22 cellular contexts compared by ENCODE assay signal in genomic region chr1:185911978-185912377, GRCh38.
DNase-seq lines count a peak whose midpoint lies in the region; ATAC-seq and TF ChIP-seq lines count a peak whose summit lies in the region.
"Had no signal": no experiment of that assay in that cellular context is flagged by ENCODE, and none has a peak within 500 bp of the region (broad histone marks: within the 10 kb centered on the region; RNA-seq: fewer than 3 reads in every experiment).

No MANE protein-coding gene starts in this region.

- peak overlapping the region; percentile 26; the same call in 1 of the 2 replicates for H3K4me2 ChIP-seq in GM23338
- H3K4me2 ChIP-seq: BLaER1 treated with 17β-estradiol and CSF1 and Interleukin-3, amounts not matched to agents 10 nM and 100 nM had no signal

- no peaks in the 10 kb centered on the region for H3K79me2 ChIP-seq in GM23338 (replicated peaks; ENCODE audit: insufficient read depth)

- H3K4me3 ChIP-seq in GM23338 (peak overlapping the region; percentile 11; the same call in 1 of the 2 replicates), HUES64 (ENCODE audit: low read length) (0 out of 2 replicates have a peak overlapping the region, but pooled peaks have one; percentile 17), endodermal cell (ENCODE audit: low read length) (peak overlapping the region; percentile 10)
- no peak overlapping the region for H3K4me3 ChIP-seq in CD8-positive, alpha-beta memory T cell (ENCODE audit: low read length)
- H3K4me3 ChIP-seq: BLaER1 treated with 17β-estradiol and CSF1 and Interleukin-3, amounts not matched to agents 10 nM and 100 nM; GM12878; HAP-1 had no signal

- H3K27me3 ChIP-seq in GM23338 (ENCODE audit: insufficient read depth): no peaks in the 10 kb centered on the region
- no peaks in the 10 kb centered on the region for H3K27me3 ChIP-seq in HUES64 (ENCODE audit: insufficient read depth, low read length)
- no peaks in the 10 kb centered on the region for H3K27me3 ChIP-seq in endodermal cell (ENCODE audit: control insufficient read depth, insufficient read depth, low read length, poor library complexity, severe bottlenecking)
- H3K27me3 ChIP-seq in CD8-positive, alpha-beta memory T cell (ENCODE audit: insufficient read depth, low read length, poor library complexity, severe bottlenecking): no peaks in the 10 kb centered on the region
- H3K27me3 ChIP-seq: BLaER1 treated with 17β-estradiol and CSF1 and Interleukin-3, amounts not matched to agents 10 nM and 100 nM had no signal

- H3K27me3 Mint-ChIP-seq in GM23338 (ENCODE audit: insufficient read depth, low read depth, poor library complexity) (peaks cover 2% of the 10 kb centered on the region), endodermal cell (ENCODE audit: insufficient read depth) (no peaks in the 10 kb centered on the region)
- H3K27me3 Mint-ChIP-seq in CD8-positive, alpha-beta memory T cell: peaks cover 0 to 6% of the 10 kb centered on the region in 2 donors
- H3K27me3 Mint-ChIP-seq: B cell had no signal

- H3K36me3 Mint-ChIP-seq in GM23338 (ENCODE audit: low read depth) (no peaks in the 10 kb centered on the region; the same call in none of the 3 replicates), endodermal cell (ENCODE audit: low read depth) (no peaks in the 10 kb centered on the region)
- H3K36me3 Mint-ChIP-seq in CD8-positive, alpha-beta memory T cell: no peaks in the 10 kb centered on the region
- H3K36me3 Mint-ChIP-seq: CD8-positive, alpha-beta T cell had no signal

- H3K9me3 ChIP-seq in HUES64 (ENCODE audit: insufficient read depth, low read depth, low read length) (no peaks in the 10 kb centered on the region), endodermal cell (ENCODE audit: control insufficient read depth, low read length) (no peaks in the 10 kb centered on the region)
- no peaks in the 10 kb centered on the region for H3K9me3 ChIP-seq in CD8-positive, alpha-beta memory T cell (ENCODE audit: low read length)
- H3K9me3 ChIP-seq: BLaER1 treated with 17β-estradiol and CSF1 and Interleukin-3, amounts not matched to agents 10 nM and 100 nM; HAP-1 had no signal

- intact Hi-C loops in posterior cingulate gyrus (cut with DNase I): no loop called here

- peak overlapping the region; percentile 88 for H3K27ac ChIP-seq in GM23338 (ENCODE audit: low read depth)
- peak overlapping the region; percentile 78 for H3K27ac ChIP-seq in HUES64 (ENCODE audit: low read depth, low read length)
- no peak overlapping the region for H3K27ac ChIP-seq in endodermal cell (ENCODE audit: low read depth, low read length)
- H3K27ac ChIP-seq in CD8-positive, alpha-beta memory T cell (ENCODE audit: low read depth, low read length): no peak overlapping the region
- H3K27ac ChIP-seq: BLaER1 treated with 17β-estradiol and CSF1 and Interleukin-3, amounts not matched to agents 10 nM and 100 nM had no signal

- no peaks in the 10 kb centered on the region for H4K20me1 ChIP-seq in GM23338 (replicated peaks; ENCODE audit: insufficient read depth)
- H4K20me1 ChIP-seq: BLaER1 treated with 17β-estradiol and CSF1 and Interleukin-3, amounts not matched to agents 10 nM and 100 nM had no signal

- H3K27ac Mint-ChIP-seq in GM23338 (peak overlapping the region; percentile 95), endodermal cell (peak overlapping the region; percentile 87)
- no peak overlapping the region for H3K27ac Mint-ChIP-seq in CD8-positive, alpha-beta memory T cell
- H3K27ac Mint-ChIP-seq: B cell; CD8-positive, alpha-beta T cell had no signal

- H3K4me1 ChIP-seq in GM23338 (ENCODE audit: insufficient read depth) (peaks cover 42% of the 10 kb centered on the region), HUES64 (ENCODE audit: insufficient read depth, low read length) (peaks cover 51% of the 10 kb centered on the region), endodermal cell (ENCODE audit: control insufficient read depth, insufficient read depth, low read length) (peaks cover 9% of the 10 kb centered on the region)
- no peaks in the 10 kb centered on the region for H3K4me1 ChIP-seq in CD8-positive, alpha-beta memory T cell (ENCODE audit: insufficient read depth, low read length)
- H3K4me1 ChIP-seq: BLaER1 treated with 17β-estradiol and CSF1 and Interleukin-3, amounts not matched to agents 10 nM and 100 nM; HAP-1 had no signal

- H2AFZ ChIP-seq in GM23338: no peak overlapping the region

- H3K36me3 ChIP-seq in GM23338 (ENCODE audit: insufficient read depth): no peaks in the 10 kb centered on the region
- H3K36me3 ChIP-seq in HUES64 (ENCODE audit: insufficient read depth, low read length): no peaks in the 10 kb centered on the region; the same call in 1 of the 2 replicates
- no peaks in the 10 kb centered on the region for H3K36me3 ChIP-seq in endodermal cell (ENCODE audit: control insufficient read depth, insufficient read depth, low read length)
- H3K36me3 ChIP-seq in CD8-positive, alpha-beta memory T cell (ENCODE audit: insufficient read depth, low read length): no peaks in the 10 kb centered on the region
- H3K36me3 ChIP-seq: BLaER1 treated with 17β-estradiol and CSF1 and Interleukin-3, amounts not matched to agents 10 nM and 100 nM; HAP-1 had no signal

- no peaks in the 10 kb centered on the region for H3K9me3 Mint-ChIP-seq in GM23338
- H3K9me3 Mint-ChIP-seq in endodermal cell: no peaks in the 10 kb centered on the region
- H3K9me3 Mint-ChIP-seq in CD8-positive, alpha-beta memory T cell: no peaks in the 10 kb centered on the region
- H3K9me3 Mint-ChIP-seq: CD8-positive, alpha-beta T cell had no signal

- no peaks in the 10 kb centered on the region for H3F3A ChIP-seq in GM23338 (replicated peaks; ENCODE audit: low read depth)

- TF ChIP-seq CTCF in GM23338 (conservative IDR thresholded peaks at IDR 0.05; ENCODE audit: low read depth in 2 of 2) (no peak), endodermal cell (conservative IDR thresholded peaks at IDR 0.05) (no peak)

- H3K9ac ChIP-seq in HUES64 (ENCODE audit: low read depth, low read length) (peak overlapping the region; percentile 13; the same call in 1 of the 2 replicates), endodermal cell (ENCODE audit: extremely low read depth, low read length, poor library complexity, severe bottlenecking) (peak overlapping the region; percentile 19)
- H3K9ac ChIP-seq: BLaER1 treated with 17β-estradiol and CSF1 and Interleukin-3, amounts not matched to agents 10 nM and 100 nM had no signal

- ATAC-seq in GM23338: peak; percentile 82
- no peak for ATAC-seq in left lobe of liver
- ATAC-seq: CD8-positive, alpha-beta T cell; GM12878 had no signal

- 38% methylated on average over 3 of the region's 4 CpGs for WGBS in HUES64
- WGBS in endodermal cell (ENCODE audit: insufficient coverage in 1 of 2, insufficient read length in 1 of 2), 2 experiments: 55 to 56% methylated on average over 2 to 4 of the region's 4 CpGs

- POLR2A ChIA-PET in CD8-positive, alpha-beta memory T cell (lab: Charles Lee): no interaction called here

- H3K9me2 ChIP-seq in GM23338 (ENCODE audit: insufficient read depth): no peaks in the 10 kb centered on the region

- DNase-seq in GM23338 (ENCODE audit: low spot score) (peak; percentile 19), endodermal cell (peak; percentile 75), iPS-NIHi7 (ENCODE audit: extremely low spot score) (peak; percentile 13), nucleus accumbens (lab: John Stamatoyannopoulos, UW) (no peak), posterior cingulate gyrus (no peak), left lobe of liver (ENCODE audit: low spot score) (no peak)
- no peak for DNase-seq in CD8-positive, alpha-beta memory T cell
- DNase-seq: 8988T; CD8-positive, alpha-beta T cell; COR-L47; DMS 273 treated with DMSO at 0.1 percent for 48 hours; DMS53; DND-41; EL; GOT3; IMR-90; KG1 had no signal

- H3K4me1 Mint-ChIP-seq in GM23338: peaks cover 56% of the 10 kb centered on the region
- H3K4me1 Mint-ChIP-seq in endodermal cell: peaks cover 37% of the 10 kb centered on the region
- no peaks in the 10 kb centered on the region for H3K4me1 Mint-ChIP-seq in CD8-positive, alpha-beta memory T cell
- H3K4me1 Mint-ChIP-seq: B cell had no signal

- CTCF ChIA-PET in CD8-positive, alpha-beta memory T cell (lab: Charles Lee): no interaction called here

- H3K4me3 Mint-ChIP-seq in GM23338 (no peak overlapping the region; the same call in 2 of the 3 replicates), endodermal cell (no peak overlapping the region)
- H3K4me3 Mint-ChIP-seq in CD8-positive, alpha-beta memory T cell: no peak overlapping the region
- H3K4me3 Mint-ChIP-seq: B cell; CD8-positive, alpha-beta T cell had no signal

TF ChIP-seq in GM23338, 12 proteins besides CTCF, POLR2A, EP300 and RAD21 (continues in another document):
- TF ChIP-seq POLR2AphosphoS5 (IDR thresholded peaks at IDR 0.05; ENCODE audit: low read depth): no peak

Comparison
In these comparisons a context has a peak if more than half of its experiments do, and no peak if none do; other contexts are left out.
1. DNase-seq: peak in GM23338 (single experiment), endodermal cell (single experiment) and iPS-NIHi7 (single experiment); none in CD8-positive, alpha-beta memory T cell (0 of 5), nucleus accumbens (0 of 56), posterior cingulate gyrus (0 of 10) and left lobe of liver (single experiment).
2. H3K27ac ChIP-seq: peak in GM23338 (single experiment) and HUES64 (single experiment); none in endodermal cell (single experiment) and CD8-positive, alpha-beta memory T cell (single experiment).
3. H3K27ac Mint-ChIP-seq: peak in GM23338 (single experiment) and endodermal cell (single experiment); none in CD8-positive, alpha-beta memory T cell (0 of 8).